Comparison of ENCODE assay signal across 1 cellular context in the genomic region with DNA sequence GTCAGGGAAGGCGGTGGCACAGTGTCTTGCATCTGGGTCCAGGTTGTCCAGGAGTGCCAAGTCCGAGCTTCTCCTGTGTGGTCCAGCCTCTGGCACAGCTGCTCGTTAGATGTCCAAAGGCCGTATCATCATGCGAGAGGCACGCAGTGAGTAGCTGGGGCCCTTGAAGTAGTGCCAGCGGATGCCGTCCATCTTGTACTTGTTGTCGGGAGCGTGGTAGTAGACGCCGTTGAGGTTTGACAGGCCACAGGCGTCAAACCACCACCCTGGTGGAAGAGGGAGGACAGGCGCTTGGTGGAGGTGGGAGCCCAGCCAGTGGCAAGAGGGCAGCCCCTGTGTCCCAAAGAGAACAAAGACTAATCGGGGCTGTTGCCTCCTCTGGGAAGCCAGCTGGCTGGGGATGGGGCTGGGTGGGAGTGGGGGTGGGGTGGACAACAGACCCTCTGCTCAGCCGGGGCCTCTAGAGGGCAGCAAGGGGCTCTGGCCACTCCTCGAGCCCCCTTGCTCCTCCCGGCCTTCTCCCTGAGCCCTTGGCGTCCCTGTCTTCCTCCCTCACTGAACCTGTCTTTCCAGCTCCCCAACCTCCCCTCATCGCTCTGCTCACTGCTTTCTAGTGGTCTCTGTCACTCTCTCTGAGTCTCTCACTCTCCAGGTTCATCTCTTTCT.
TF ChIP-seq lines count a peak whose summit lies in the region.

No MANE protein-coding gene starts in this region.

TF ChIP-seq in HepG2, 621 proteins besides CTCF, POLR2A, EP300 and RAD21:
- TF ChIP-seq TFE3 (CRISPR knock-in tag; IDR thresholded peaks at IDR 0.05) (no peak), ZNF768 (CRISPR knock-in tag; IDR thresholded peaks at IDR 0.05) (no peak), SAP130 (CRISPR knock-in tag; IDR thresholded peaks at IDR 0.05; ENCODE audit: low read depth) (no peak), ZBTB7A (CRISPR knock-in tag; IDR thresholded peaks at IDR 0.05) (no peak), ZNF660 (CRISPR knock-in tag; IDR thresholded peaks at IDR 0.05; ENCODE audit: borderline replicate concordance, low read depth) (no peak)
- TF ChIP-seq, protein P1, sequence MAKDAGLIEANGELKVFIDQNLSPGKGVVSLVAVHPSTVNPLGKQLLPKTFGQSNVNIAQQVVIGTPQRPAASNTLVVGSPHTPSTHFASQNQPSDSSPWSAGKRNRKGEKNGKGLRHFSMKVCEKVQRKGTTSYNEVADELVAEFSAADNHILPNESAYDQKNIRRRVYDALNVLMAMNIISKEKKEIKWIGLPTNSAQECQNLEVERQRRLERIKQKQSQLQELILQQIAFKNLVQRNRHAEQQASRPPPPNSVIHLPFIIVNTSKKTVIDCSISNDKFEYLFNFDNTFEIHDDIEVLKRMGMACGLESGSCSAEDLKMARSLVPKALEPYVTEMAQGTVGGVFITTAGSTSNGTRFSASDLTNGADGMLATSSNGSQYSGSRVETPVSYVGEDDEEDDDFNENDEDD (CRISPR knock-in tag; IDR thresholded peaks at IDR 0.05; ENCODE audit: borderline replicate concordance) = no peak
- TF ChIP-seq, protein P2, sequence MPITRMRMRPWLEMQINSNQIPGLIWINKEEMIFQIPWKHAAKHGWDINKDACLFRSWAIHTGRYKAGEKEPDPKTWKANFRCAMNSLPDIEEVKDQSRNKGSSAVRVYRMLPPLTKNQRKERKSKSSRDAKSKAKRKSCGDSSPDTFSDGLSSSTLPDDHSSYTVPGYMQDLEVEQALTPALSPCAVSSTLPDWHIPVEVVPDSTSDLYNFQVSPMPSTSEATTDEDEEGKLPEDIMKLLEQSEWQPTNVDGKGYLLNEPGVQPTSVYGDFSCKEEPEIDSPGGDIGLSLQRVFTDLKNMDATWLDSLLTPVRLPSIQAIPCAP (CRISPR knock-in tag; IDR thresholded peaks at IDR 0.05; ENCODE audit: low read depth) = no peak
- TF ChIP-seq, protein P3, sequence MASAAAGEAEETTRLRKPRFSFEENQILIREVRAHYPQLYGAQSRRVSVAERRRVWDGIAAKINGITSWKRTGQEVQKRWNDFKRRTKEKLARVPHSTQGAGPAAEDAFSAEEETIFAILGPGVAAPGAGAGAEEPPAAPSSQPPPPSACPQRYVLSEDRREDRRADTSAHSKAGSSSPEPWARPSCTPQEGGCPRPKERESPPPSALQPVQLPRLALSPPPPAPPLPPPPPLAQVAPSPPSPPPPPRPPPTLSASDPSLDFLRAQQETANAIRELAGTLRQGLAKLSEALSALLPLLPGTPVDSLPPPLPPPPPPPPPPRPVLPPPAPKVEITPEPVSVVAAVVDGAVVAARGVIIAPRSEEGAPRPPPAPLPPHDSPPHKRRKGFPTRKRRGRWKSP (CRISPR knock-in tag; IDR thresholded peaks at IDR 0.05) = no peak
